12 cellular contexts compared by ENCODE assay signal in the genomic region with DNA sequence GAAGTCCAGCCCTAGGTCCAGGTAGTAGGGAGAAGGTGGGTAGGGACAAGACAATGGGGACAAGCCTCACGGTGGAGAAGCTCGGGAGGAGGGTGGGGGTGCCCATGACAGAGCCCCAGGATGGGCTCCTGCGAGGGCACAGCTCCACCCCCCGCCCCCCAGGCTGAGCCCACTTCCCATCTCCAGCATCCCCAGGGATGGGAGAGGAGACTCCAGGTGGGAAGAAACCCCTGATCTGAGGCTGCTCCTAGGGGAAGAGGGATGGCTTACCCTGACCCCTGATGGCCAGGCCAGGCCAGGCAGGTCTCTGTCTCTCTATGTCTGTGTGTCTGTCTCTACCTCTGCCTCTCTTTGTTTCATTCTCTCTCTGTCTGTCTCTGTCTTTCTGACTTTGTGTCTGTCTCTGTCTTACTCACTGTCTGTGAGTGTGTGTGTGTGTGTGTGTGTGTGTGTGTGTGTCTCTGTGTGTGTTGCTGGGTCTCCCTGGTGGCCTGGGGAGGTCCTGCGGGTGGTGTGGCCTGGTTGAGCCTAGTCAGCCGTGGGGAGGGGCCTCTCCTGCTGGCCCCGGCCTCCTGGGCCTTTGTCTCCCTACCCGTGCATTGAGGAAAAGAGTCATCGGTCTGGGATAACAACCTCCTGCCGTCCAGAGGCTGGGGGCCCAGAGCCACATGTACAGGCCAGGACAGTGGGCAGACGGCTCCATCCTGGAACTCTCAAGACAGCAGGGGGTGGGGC. TPM values are rescaled to one million over a fixed set of nuclear protein-coding genes. Genes with fewer than 3 reads are reported as not detected.
A peak's percentile ranks its signal among the peaks of the same experiment; 100 is the strongest.
DNase-seq lines count a peak whose midpoint lies in the region; ATAC-seq, FAIRE-seq and TF ChIP-seq lines count a peak whose summit lies in the region.
"Had no signal": no experiment of that assay in that cellular context is flagged by ENCODE, and none has a peak within 500 bp of the region (broad histone marks: within the 10 kb centered on the region; RNA-seq: fewer than 3 reads in every experiment).

No MANE protein-coding gene starts in this region.

- H4K20me1 ChIP-seq in HCT116 (ENCODE audit: insufficient read depth) (no peaks in the 10 kb centered on the region), K562 (replicated peaks; ENCODE audit: control insufficient read depth, insufficient read depth, low read length) (no peaks in the 10 kb centered on the region; the same call in none of the 2 replicates)

- H2BK15ac ChIP-seq in mesenchymal stem cell (ENCODE audit: low read depth, poor library complexity, severe bottlenecking): no peak overlapping the region

- no peaks in the 10 kb centered on the region for H3K9me3 ChIP-seq in CD4-positive, CD25-positive, alpha-beta regulatory T cell (ENCODE audit: control insufficient read depth in 2 of 2, low read length in 2 of 2)
- H3K9me3 ChIP-seq in HCT116 (ENCODE audit: control insufficient read depth in 1 of 2, insufficient read depth in 1 of 2, low read depth in 1 of 2, low read length in 2 of 2): no peaks in the 10 kb centered on the region
- H3K9me3 ChIP-seq in K562 (replicated peaks; ENCODE audit: control insufficient read depth, insufficient read depth, low read depth, low read length): no peaks in the 10 kb centered on the region
- H3K9me3 ChIP-seq in mesenchymal stem cell (ENCODE audit: control insufficient read depth, low read length): no peaks in the 10 kb centered on the region

- H2BK12ac ChIP-seq in mesenchymal stem cell (ENCODE audit: low read length in 2 of 2): no peak overlapping the region

- TF ChIP-seq RAD21 in HCT116 (IDR thresholded peaks at IDR 0.05; ENCODE audit: low read depth): no peak; the same call in 1 of the 2 replicates
- TF ChIP-seq RAD21 in K562 (CRISPR knock-in tag; conservative IDR thresholded peaks at IDR 0.05 in 1 of 2, IDR thresholded peaks at IDR 0.05 in 1 of 2): 0 out of 4 replicates have a peak, but pooled peaks of 1 of the 2 experiments have one; percentile 14

- H3K36me3 Mint-ChIP-seq in CD4-positive, CD25-positive, alpha-beta regulatory T cell: no peaks in the 10 kb centered on the region

- no peak overlapping the region for H2BK120ac ChIP-seq in mesenchymal stem cell (ENCODE audit: low read depth, low read length)

- no peaks in the 10 kb centered on the region for H3K4me1 ChIP-seq in CD4-positive, CD25-positive, alpha-beta regulatory T cell (ENCODE audit: control insufficient read depth, insufficient read depth, low read length, poor library complexity, severe bottlenecking)
- H3K4me1 ChIP-seq in HCT116 (ENCODE audit: control insufficient read depth in 1 of 2, insufficient read depth in 2 of 2, low read length in 2 of 2) (peaks cover 0 to 9% of the 10 kb centered on the region in 2 experiments; a peak in 3 of 4 replicates), K562 (replicated peaks in 1 of 2; ENCODE audit: control insufficient read depth in 2 of 2, insufficient read depth in 2 of 2, low read length in 2 of 2) (peaks cover 0 to 44% of the 10 kb centered on the region in 2 experiments; a peak in 2 of 5 replicates), mesenchymal stem cell (ENCODE audit: control insufficient read depth, insufficient read depth, low read depth, low read length) (peaks cover 27% of the 10 kb centered on the region)

- BruUV-seq in HCT116 (replicated peaks; lab: Mats Ljungman, UMichigan) (no TSS peak), K562 (replicated peaks; lab: Mats Ljungman, UMichigan) (no TSS peak)

- no peak overlapping the region for H3K27ac ChIP-seq in CD4-positive, CD25-positive, alpha-beta regulatory T cell (ENCODE audit: insufficient read depth, low read length, poor library complexity, severe bottlenecking)
- H3K27ac ChIP-seq in HCT116 (ENCODE audit: low read depth, low read length): no peak overlapping the region
- H3K27ac ChIP-seq in K562 (ENCODE audit: extremely low read depth, low read depth, low read length): no peak overlapping the region
- H3K27ac ChIP-seq in mesenchymal stem cell (ENCODE audit: low read length, poor library complexity, severe bottlenecking): no peak overlapping the region

- RAD21 ChIA-PET in HCT116 (lab: Charles Lee; ENCODE audit: low non-redundant PET in 1 of 2, low total read pairs in 2 of 2, uncharacterized antibody in 2 of 2, unreplicated experiment in 2 of 2): no interaction called here

- no peak overlapping the region for H3K18ac ChIP-seq in mesenchymal stem cell (ENCODE audit: low read depth in 1 of 2, low read length in 2 of 2)

- no peak for ATAC-seq in CD4-positive, CD25-positive, alpha-beta regulatory T cell (ENCODE audit: low read depth in 2 of 2)
- ATAC-seq in HCT116 (peak; percentile 84), K562 (peak; percentile 64), HG02588 (IDR thresholded peaks at IDR 0.05; ENCODE audit: unreplicated experiment) (no peak), HG03342 (IDR thresholded peaks at IDR 0.05; ENCODE audit: unreplicated experiment) (no peak)

- no peak overlapping the region for H3K14ac ChIP-seq in mesenchymal stem cell (ENCODE audit: low read length in 2 of 2)

- H3K9me2 ChIP-seq in HCT116 (ENCODE audit: insufficient read depth): no peaks in the 10 kb centered on the region

- POLR2A ChIA-PET in HCT116 (lab: Charles Lee): interaction anchor here (0.6 kb wide), 1 partner anchor 24 kb away, joined by 3 read pairs; no protein-coding TSS in a partner anchor
- POLR2A ChIA-PET in K562 (lab: Yijun Ruan, JAX): interaction anchor here (0.7 kb wide), 1 partner anchor 600 kb away, joined by 3 read pairs; no protein-coding TSS in a partner anchor

- no peak overlapping the region for H3K4me3 Mint-ChIP-seq in CD4-positive, CD25-positive, alpha-beta regulatory T cell

- H3K23ac ChIP-seq in mesenchymal stem cell (ENCODE audit: low read length in 2 of 2): no peak overlapping the region

- H3K4me1 Mint-ChIP-seq in CD4-positive, CD25-positive, alpha-beta regulatory T cell: peaks cover 0 to 10% (median 3%) of the 10 kb centered on the region in 4 donors

- peak overlapping the region; percentile 27 for H2AK5ac ChIP-seq in mesenchymal stem cell (ENCODE audit: low read length, severe bottlenecking)

- H3K27ac Mint-ChIP-seq in CD4-positive, CD25-positive, alpha-beta regulatory T cell: peak overlapping the region in 2 of 3 donors; percentile 42 to 86

- peak overlapping the region; percentile 4; the same call in 1 of the 2 replicates for H3K4me2 ChIP-seq in HCT116 (ENCODE audit: low read length)
- H3K4me2 ChIP-seq in K562 (ENCODE audit: insufficient read depth, low read length): no peak overlapping the region
- H3K4me2 ChIP-seq in mesenchymal stem cell (ENCODE audit: low read length, poor library complexity, severe bottlenecking): no peak overlapping the region

- intact Hi-C loops in HCT116 (cut with micrococcal nuclease) (no loop called here), K562 (cut with micrococcal nuclease) (no loop called here)

- H2AFZ ChIP-seq in HCT116 (ENCODE audit: low read depth, low read length, poor library complexity, severe bottlenecking): no peak overlapping the region
- H2AFZ ChIP-seq in K562 (ENCODE audit: low read depth, low read length): peak overlapping the region; percentile 53; the same call in 1 of the 2 replicates
- no peak overlapping the region for H2AFZ ChIP-seq in mesenchymal stem cell (ENCODE audit: low read depth, low read length)

- H2BK5ac ChIP-seq in mesenchymal stem cell (ENCODE audit: low read depth, low read length, poor library complexity, severe bottlenecking): no peak overlapping the region

- no peak overlapping the region for H4K91ac ChIP-seq in mesenchymal stem cell (ENCODE audit: low read length)

- CTCF ChIA-PET in HCT116 (lab: Charles Lee) (no interaction called here), K562 (lab: Yijun Ruan, JAX; ENCODE audit: low intra/inter-chr PET ratio) (no interaction called here)

- H4K8ac ChIP-seq in mesenchymal stem cell (ENCODE audit: low read length): no peak overlapping the region

- H3K27me3 ChIP-seq in CD4-positive, CD25-positive, alpha-beta regulatory T cell (ENCODE audit: control insufficient read depth, insufficient read depth, low read length): no peaks in the 10 kb centered on the region
- H3K27me3 ChIP-seq in HCT116 (ENCODE audit: insufficient read depth, low read length) (no peaks in the 10 kb centered on the region), K562 (ENCODE audit: control insufficient read depth in 2 of 2, insufficient read depth in 2 of 2, low read length in 2 of 2) (peaks cover 0 to 4% of the 10 kb centered on the region in 2 experiments; a peak in 2 of 5 replicates), mesenchymal stem cell (ENCODE audit: control insufficient read depth in 1 of 2, insufficient read depth in 1 of 2, low read length in 2 of 2) (peaks cover 0 to 10% of the 10 kb centered on the region in 2 experiments)

- no peaks in the 10 kb centered on the region for H3K27me3 Mint-ChIP-seq in CD4-positive, CD25-positive, alpha-beta regulatory T cell

- in situ Hi-C loops in K562 (cut with MboI): no loop called here

- TF ChIP-seq CTCF in HCT116 (IDR thresholded peaks at IDR 0.05 in 2 of 3, conservative IDR thresholded peaks at IDR 0.05 in 1 of 3; ENCODE audit: borderline replicate concordance in 1 of 3, insufficient read depth in 1 of 3, low read depth in 2 of 3, low read length in 2 of 3): peak in 2 of 3 experiments; percentile 46 to 59; a peak in 4 of 6 replicates
- peak; percentile 46 to 71 (median 58) for TF ChIP-seq CTCF in K562 (IDR thresholded peaks at IDR 0.05 in 2 of 3, conservative IDR thresholded peaks at IDR 0.05 in 1 of 3; ENCODE audit: insufficient read depth in 2 of 3, low read depth in 1 of 3, low read length in 3 of 3)

- H3K9me1 ChIP-seq in K562 (ENCODE audit: control insufficient read depth, insufficient read depth, low read length): peaks cover 6% of the 10 kb centered on the region

- H3K4me3 ChIP-seq in CD4-positive, CD25-positive, alpha-beta regulatory T cell (ENCODE audit: low read depth, low read length): no peak overlapping the region
- H3K4me3 ChIP-seq in HCT116 (replicated peaks in 1 of 2; ENCODE audit: low read depth in 1 of 2, low read length in 2 of 2): no peak overlapping the region
- no peak overlapping the region for H3K4me3 ChIP-seq in K562
- no peak overlapping the region for H3K4me3 ChIP-seq in mesenchymal stem cell (ENCODE audit: insufficient read depth in 1 of 2, low read depth in 1 of 2, low read length in 2 of 2)

- 7% methylated on average over 10 of the region's 11 CpGs for WGBS in K562 (ENCODE audit: insufficient coverage, low coverage, missing lambda C conversion rate)
- 30% methylated on average over 7 of the region's 11 CpGs for WGBS in mesenchymal stem cell

- H3K79me1 ChIP-seq in mesenchymal stem cell (replicated peaks; ENCODE audit: low read length, poor library complexity, severe bottlenecking): no peaks in the 10 kb centered on the region

- TF ChIP-seq POLR2A in HCT116 (IDR thresholded peaks at IDR 0.05; ENCODE audit: borderline replicate concordance, extremely low read depth, insufficient read depth, insufficient read length): no peak
- no peak for TF ChIP-seq POLR2A in K562 (conservative IDR thresholded peaks at IDR 0.05)

- H3K79me2 ChIP-seq in HCT116 (ENCODE audit: insufficient read depth, low read length) (no peaks in the 10 kb centered on the region), K562 (ENCODE audit: control insufficient read depth, insufficient read depth, low read length) (no peaks in the 10 kb centered on the region)

- no peaks in the 10 kb centered on the region for H3K36me3 ChIP-seq in CD4-positive, CD25-positive, alpha-beta regulatory T cell (ENCODE audit: control insufficient read depth, insufficient read depth, low read length)
- no peaks in the 10 kb centered on the region for H3K36me3 ChIP-seq in HCT116 (ENCODE audit: control insufficient read depth in 1 of 2, insufficient read depth in 2 of 2, low read length in 2 of 2)
- H3K36me3 ChIP-seq in K562 (ENCODE audit: control insufficient read depth, insufficient read depth, low read length): no peaks in the 10 kb centered on the region
- H3K36me3 ChIP-seq in mesenchymal stem cell (ENCODE audit: control insufficient read depth in 1 of 2, insufficient read depth in 2 of 2, low read depth in 1 of 2, low read length in 2 of 2): no peaks in the 10 kb centered on the region

- H3K9ac ChIP-seq in HCT116 (ENCODE audit: low read length) (no peak overlapping the region), K562 (ENCODE audit: insufficient read depth in 1 of 2, low read depth in 2 of 2, low read length in 2 of 2) (peak overlapping the region in 1 of 2 experiments; percentile 70; a peak in 2 of 4 replicates), mesenchymal stem cell (ENCODE audit: low read length) (no peak overlapping the region)

- TF ChIP-seq EP300 in K562 (IDR thresholded peaks at IDR 0.05; ENCODE audit: low read length): no peak

- H3K4ac ChIP-seq in mesenchymal stem cell (ENCODE audit: low read depth in 1 of 2, low read length in 2 of 2): no peak overlapping the region

- no peak for DNase-seq in CD4-positive, CD25-positive, alpha-beta regulatory T cell
- DNase-seq in HCT116 (ENCODE audit: low read depth, low spot score): peak; percentile 37
- peak; percentile 24 to 69 (median 66) for DNase-seq in K562 (ENCODE audit: extremely low read depth in 1 of 4, low spot score in 3 of 4)
- peak; percentile 37 for DNase-seq in mesenchymal stem cell
- DNase-seq in NCI-H187 treated with DMSO at 0.1 percent for 48 hours (lab: John Stamatoyannopoulos, UW): no peak
- DNase-seq in amniotic stem cell (lab: John Stamatoyannopoulos, UW): no peak
- DNase-seq: effector CD8-positive, alpha-beta T cell; NCI-H1694; retina; stimulated activated CD8-positive, alpha-beta memory T cell treated with anti-CD3 and anti-CD28 coated beads, Interleukin-4, amount 100 ng/mL, for 48 hours had no signal

- FAIRE-seq in K562 (lab: Jason Lieb, UNC): peak; percentile 84

- H3K9me3 Mint-ChIP-seq in CD4-positive, CD25-positive, alpha-beta regulatory T cell: no peaks in the 10 kb centered on the region

RNA-seq across cellular contexts. Expression of a gene that starts 45.7 kb away (rescaled TPM):
- 0.20 TPM for total RNA-seq in CD4-positive, CD25-positive, alpha-beta regulatory T cell
- not detected for polyA plus RNA-seq in CD4-positive, CD25-positive, alpha-beta regulatory T cell
- total RNA-seq in HCT116 (2021; ENCODE audit: unreplicated experiment) (5.6 TPM), K562 (2014; rRNA removed) (0.04 TPM in 1 of 2 replicates, not detected in the other), K562 (2014; rRNA removed; fragmentation: Illumina TruSeq; extraction: Trizol) (0.04 TPM in 1 of 2 replicates, not detected in the other), K562 (2015; rRNA removed; fragmentation: Illumina TruSeq; extraction: Trizol) (not detected in 2 replicates), K562 (2021) (0.04 and 0.16 TPM in 2 replicates)
- polyA plus RNA-seq in HCT116 (2012): 4.5 and 6.5 TPM in 2 replicates
- 0.44 and 0.51 TPM in 2 replicates for total RNA-seq in K562 (2011; cell fraction: chromatin; rRNA removed; ENCODE audit: low replicate concordance)
- 0.26 and 0.67 TPM in 2 replicates for total RNA-seq in K562 (2011; cell fraction: nucleolus; rRNA removed)
- total RNA-seq in K562 (2011; cell fraction: nucleoplasm; rRNA removed): 0.37 and 0.61 TPM in 2 replicates
- polyA plus RNA-seq in K562 (2011; rRNA removed) (0.10 and 0.12 TPM in 2 replicates), K562 (2014; fragmentation: Illumina TruSeq; extraction: Trizol) (0.03 and 0.07 TPM in 2 replicates), K562 (2014; fragmentation: Nextera tagmentation; extraction: Ambion mirVana) (not detected), K562 (2014; rRNA removed) (0.07 and 0.17 TPM in 2 replicates)
- polyA plus RNA-seq in K562 (2011; cell fraction: cytosol; rRNA removed): 0.09 and 0.19 TPM in 2 replicates
- polyA plus RNA-seq in K562 (2011; cell fraction: nucleus; rRNA removed): 0.30 and 0.39 TPM in 2 replicates
- polyA plus RNA-seq in K562 (2012): 0.12 and 0.19 TPM in 2 replicates
- polyA minus RNA-seq in K562 (2011; rRNA and poly(A)+ RNA removed): 0.25 and 0.36 TPM in 2 replicates
- polyA minus RNA-seq in K562 (2011; cell fraction: cytosol; rRNA and poly(A)+ RNA removed): 0.46 TPM in 1 of 2 replicates, not detected in the other
- 0.11 and 0.13 TPM in 2 replicates for polyA minus RNA-seq in K562 (2011; cell fraction: nucleus; rRNA and poly(A)+ RNA removed)
- 0.12 TPM for polyA plus RNA-seq in mesenchymal stem cell (2013, experiment 1 of 2)
- polyA plus RNA-seq in mesenchymal stem cell (2013, experiment 2 of 2): 0.12 TPM

Comparison
In these comparisons a context has a peak if more than half of its experiments do, and no peak if none do; other contexts are left out.
1. ATAC-seq: peak in HCT116 (single experiment) and K562 (single experiment); none in CD4-positive, CD25-positive, alpha-beta regulatory T cell (0 of 2), HG02588 (single experiment) and HG03342 (single experiment).
2. DNase-seq: peak in HCT116 (single experiment), K562 (4 of 4) and mesenchymal stem cell (single experiment); none in CD4-positive, CD25-positive, alpha-beta regulatory T cell (0 of 3), NCI-H187 treated with DMSO at 0.1 percent for 48 hours (single experiment) and amniotic stem cell (single experiment).